ENCODE assay signal across 8 cellular contexts in genomic region chr4:1167244-1167949, GRCh38. TPM values are rescaled to one million over a fixed set of nuclear protein-coding genes. Genes with fewer than 3 reads are reported as not detected.
DNase-seq lines count a peak whose midpoint lies in the region; ATAC-seq and TF ChIP-seq lines count a peak whose summit lies in the region.

No MANE protein-coding gene starts in this region.

- no peaks in the 10 kb centered on the region for H3K79me2 ChIP-seq in PC-9 (ENCODE audit: low read depth)

- peak overlapping the region; percentile 30 to 48 for H3K27ac Mint-ChIP-seq in natural killer cell treated with Interleukin-12 subunit alpha and Interleukin-12 subunit beta and Interleukin-15 and Interleukin-18, amount 100 ng/mL, for 72 hours

- peak overlapping the region; percentile 86 for H2AFZ ChIP-seq in PC-9

- H3K9me3 ChIP-seq in PC-9 (ENCODE audit: insufficient read depth, low read depth): no peaks in the 10 kb centered on the region

- peaks cover 8% of the 10 kb centered on the region for H3K27me3 Mint-ChIP-seq in activated T-cell treated with anti-CD3 and anti-CD28 coated beads, Interleukin-2, amount 50 U/mL, for 4 hours (ENCODE audit: low read depth)
- H3K27me3 Mint-ChIP-seq in natural killer cell treated with Interleukin-12 subunit alpha and Interleukin-12 subunit beta and Interleukin-15 and Interleukin-18, amount 100 ng/mL, for 72 hours: no peaks in the 10 kb centered on the region

- DNase-seq in Caki2 (ENCODE audit: low read depth) (peak; percentile 37), HuH-7.5 (ENCODE audit: low spot score) (peak; percentile 88), PC-9 (peak; percentile 64 to 77), fibroblast of mammary gland (ENCODE audit: low read depth) (peak; percentile 93)
- peak; percentile 81 for DNase-seq in activated T-cell treated with anti-CD3 and anti-CD28 coated beads, Interleukin-2, amount 50 U/mL, for 4 hours
- DNase-seq in natural killer cell treated with Interleukin-12 subunit alpha and Interleukin-12 subunit beta and Interleukin-15 and Interleukin-18, amount 100 ng/mL, for 72 hours (ENCODE audit: low spot score): peak; percentile 93
- DNase-seq in stimulated activated naive CD4-positive, alpha-beta T cell (lab: John Stamatoyannopoulos, UW): peak; percentile 76 to 86 (median 80)

- CTCF ChIA-PET in PC-9 (lab: Charles Lee): no interaction called here

- peak overlapping the region; percentile 54; the same call in 1 of the 2 replicates for H3K4me3 ChIP-seq in PC-9
- H3K4me3 ChIP-seq in fibroblast of mammary gland (ENCODE audit: control insufficient read depth, low read depth, low read length): peak overlapping the region; percentile 30

- no peaks in the 10 kb centered on the region for H3K36me3 Mint-ChIP-seq in activated T-cell treated with anti-CD3 and anti-CD28 coated beads, Interleukin-2, amount 50 U/mL, for 4 hours (ENCODE audit: insufficient read depth)
- H3K36me3 Mint-ChIP-seq in natural killer cell treated with Interleukin-12 subunit alpha and Interleukin-12 subunit beta and Interleukin-15 and Interleukin-18, amount 100 ng/mL, for 72 hours: no peaks in the 10 kb centered on the region

- TF ChIP-seq CTCF in PC-9 (conservative IDR thresholded peaks at IDR 0.05): peak; percentile 83
- TF ChIP-seq CTCF in fibroblast of mammary gland (conservative IDR thresholded peaks at IDR 0.05; ENCODE audit: control insufficient read depth, insufficient read depth, low read depth, low read length): peak; percentile 75

- peak overlapping the region; percentile 83 for H3K4me3 Mint-ChIP-seq in activated T-cell treated with anti-CD3 and anti-CD28 coated beads, Interleukin-2, amount 50 U/mL, for 4 hours
- H3K4me3 Mint-ChIP-seq in natural killer cell treated with Interleukin-12 subunit alpha and Interleukin-12 subunit beta and Interleukin-15 and Interleukin-18, amount 100 ng/mL, for 72 hours: peak overlapping the region; percentile 83

- H3K9me2 ChIP-seq in PC-9 (ENCODE audit: insufficient read depth): no peaks in the 10 kb centered on the region

- H3F3A ChIP-seq in PC-9 (ENCODE audit: insufficient read depth, low read depth): no peaks in the 10 kb centered on the region; the same call in 1 of the 2 replicates

- no peaks in the 10 kb centered on the region for H4K20me1 ChIP-seq in PC-9 (ENCODE audit: insufficient read depth)

- intact Hi-C loops in PC-9 (cut with micrococcal nuclease; ENCODE audit: unreplicated experiment): loop anchor here (5.0 kb wide), 1 partner anchor 80 kb away; the partner anchor contains the start of gene CTBP1

- no peaks in the 10 kb centered on the region for H3K36me3 ChIP-seq in PC-9 (ENCODE audit: low read depth)

- no peaks in the 10 kb centered on the region for H3K4me1 ChIP-seq in PC-9 (replicated peaks; ENCODE audit: insufficient read depth)

- TSS peak; percentile 65 for BruUV-seq in PC-9 (replicated peaks; lab: Mats Ljungman, UMichigan)

- ATAC-seq in GM21447 (IDR thresholded peaks at IDR 0.05; ENCODE audit: unreplicated experiment): peak; percentile 81
- peak; percentile 91 to 92 for ATAC-seq in activated T-cell treated with anti-CD3 and anti-CD28 coated beads, Interleukin-2, amount 50 U/mL, for 4 hours
- peak; percentile 91 to 92 for ATAC-seq in natural killer cell treated with Interleukin-12 subunit alpha and Interleukin-12 subunit beta and Interleukin-15 and Interleukin-18, amount 100 ng/mL, for 72 hours

- peaks cover 7% of the 10 kb centered on the region for H3K27me3 ChIP-seq in PC-9 (ENCODE audit: insufficient read depth, low read depth)

- in situ Hi-C loops in Caki2 (cut with HindIII; ENCODE audit: low pct_unique_long_range_greater_than_20kb, low sequenced_read_pairs): no loop called here

- H3K9me3 Mint-ChIP-seq in activated T-cell treated with anti-CD3 and anti-CD28 coated beads, Interleukin-2, amount 50 U/mL, for 4 hours: no peaks in the 10 kb centered on the region
- no peaks in the 10 kb centered on the region for H3K9me3 Mint-ChIP-seq in natural killer cell treated with Interleukin-12 subunit alpha and Interleukin-12 subunit beta and Interleukin-15 and Interleukin-18, amount 100 ng/mL, for 72 hours

- peaks cover 20% of the 10 kb centered on the region for H3K4me1 Mint-ChIP-seq in activated T-cell treated with anti-CD3 and anti-CD28 coated beads, Interleukin-2, amount 50 U/mL, for 4 hours (ENCODE audit: low read depth)
- H3K4me1 Mint-ChIP-seq in natural killer cell treated with Interleukin-12 subunit alpha and Interleukin-12 subunit beta and Interleukin-15 and Interleukin-18, amount 100 ng/mL, for 72 hours (ENCODE audit: low read depth in 2 of 2): peaks cover 32 to 34% of the 10 kb centered on the region in 2 donors

- POLR2A ChIA-PET in PC-9 (lab: Charles Lee; ENCODE audit: unreplicated experiment): interaction anchor here (0.6 kb wide), 1 partner anchor 163 kb away, joined by 4 read pairs; no protein-coding TSS in a partner anchor

- H3K4me2 ChIP-seq in PC-9: peak overlapping the region; percentile 79

- H3K27ac ChIP-seq in PC-9: no peak overlapping the region

RNA-seq across cellular contexts. Expression of gene SPON2, which starts 5.0 kb away (rescaled TPM):
- total RNA-seq in Caki2 (2014; rRNA removed; shearing (Covaris generic); ENCODE audit: low replicate concordance): 0.88 TPM in 1 of 2 replicates, not detected in the other
- total RNA-seq in PC-9 (2021): 2.0 and 3.4 TPM in 2 replicates
- total RNA-seq in activated T-cell treated with anti-CD3 and anti-CD28 coated beads, Interleukin-2, amount 50 U/mL, for 4 hours: 1 to 10 TPM; 1.4 to 2.1 (median 2.1) TPM
- total RNA-seq in natural killer cell treated with Interleukin-12 subunit alpha and Interleukin-12 subunit beta and Interleukin-15 and Interleukin-18, amount 100 ng/mL, for 72 hours: 10 to 100 TPM in 1 of 2 donors, 1 to 10 TPM in 1; 1.5 to 13.6 TPM

RNA-seq across cellular contexts. Expression of gene RNF212, which starts 54.0 kb away (rescaled TPM):
- not detected in 2 replicates for total RNA-seq in Caki2 (2014; rRNA removed; shearing (Covaris generic); ENCODE audit: low replicate concordance)
- total RNA-seq in PC-9 (2021): 4.2 and 6.6 TPM in 2 replicates
- total RNA-seq in activated T-cell treated with anti-CD3 and anti-CD28 coated beads, Interleukin-2, amount 50 U/mL, for 4 hours: 1 to 10 TPM in 1 of 3 donors, under 1 TPM in 2; 0.79 to 2.9 (median 0.84) TPM
- total RNA-seq in natural killer cell treated with Interleukin-12 subunit alpha and Interleukin-12 subunit beta and Interleukin-15 and Interleukin-18, amount 100 ng/mL, for 72 hours: 1 to 10 TPM in 1 of 2 donors, under 1 TPM in 1; 0.89 to 1.5 TPM

Comparison
In these comparisons a context has a peak if more than half of its experiments do, and no peak if none do; other contexts are left out.
1. DNase-seq: peak in every context shown above with its lines; median percentile 93 in fibroblast of mammary gland; 93 in natural killer cell treated with Interleukin-12 subunit alpha and Interleukin-12 subunit beta and Interleukin-15 and Interleukin-18, amount 100 ng/mL, for 72 hours; 88 in HuH-7.5; 81 in activated T-cell treated with anti-CD3 and anti-CD28 coated beads, Interleukin-2, amount 50 U/mL, for 4 hours; 80 in stimulated activated naive CD4-positive, alpha-beta T cell; 70 in PC-9; 37 in Caki2.